Comparison of ENCODE assay signal across 23 cellular contexts in the genomic region with DNA sequence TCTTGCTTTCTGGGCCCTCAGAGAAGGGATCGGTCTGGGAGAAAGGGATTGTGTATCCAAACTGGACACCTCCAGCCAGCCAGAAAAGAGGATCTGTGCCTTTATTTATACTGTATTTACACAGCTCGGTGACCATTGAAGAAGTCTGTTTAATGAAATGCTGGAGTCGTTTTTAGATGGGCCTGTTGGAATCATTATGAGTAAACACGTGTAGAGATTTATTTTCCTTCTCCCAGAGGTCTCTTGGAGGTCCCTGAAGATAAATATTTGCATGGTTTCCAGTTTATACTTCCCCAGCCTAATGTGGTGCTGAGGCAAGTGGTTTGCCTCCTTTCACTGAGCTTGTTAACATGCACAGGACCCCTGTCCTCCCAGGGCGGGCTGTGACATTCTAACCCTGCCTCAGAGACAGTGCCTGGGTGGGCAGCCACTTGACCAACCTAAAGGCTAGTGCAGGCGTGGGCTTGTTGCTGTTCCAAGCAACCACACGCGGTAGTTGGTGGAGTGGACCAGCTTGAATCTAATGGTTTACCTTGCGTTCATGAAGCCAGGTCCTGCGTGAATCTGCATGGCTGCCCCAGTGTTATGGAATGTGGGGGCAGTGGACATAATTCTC.
A peak's percentile ranks its signal among the peaks of the same experiment; 100 is the strongest.
DNase-seq lines count a peak whose midpoint lies in the region; ATAC-seq, FAIRE-seq and TF ChIP-seq lines count a peak whose summit lies in the region.
"Had no signal": no experiment of that assay in that cellular context is flagged by ENCODE, and none has a peak within 500 bp of the region (broad histone marks: within the 10 kb centered on the region; RNA-seq: fewer than 3 reads in every experiment).

No MANE protein-coding gene starts in this region.

- TF ChIP-seq POLR2A in A549 (IDR thresholded peaks at IDR 0.05; ENCODE audit: low read length) (no peak), esophagus muscularis mucosa (IDR thresholded peaks at IDR 0.05; ENCODE audit: low read depth) (no peak)

- H3K36me3 ChIP-seq in esophagus muscularis mucosa (no peaks in the 10 kb centered on the region), neuronal stem cell (replicated peaks in 1 of 2; ENCODE audit: control insufficient read depth in 2 of 2, insufficient read depth in 2 of 2, low read length in 2 of 2) (no peaks in the 10 kb centered on the region), kidney (ENCODE audit: control insufficient read depth in 1 of 2, insufficient read depth in 2 of 2, low read length in 2 of 2) (no peaks in the 10 kb centered on the region)
- H3K36me3 ChIP-seq: ovary, upper lobe of left lung had no signal

- TF ChIP-seq EP300 in A549 (IDR thresholded peaks at IDR 0.05) (no peak), esophagus muscularis mucosa (IDR thresholded peaks at IDR 0.05) (no peak)

- no peaks in the 10 kb centered on the region for H3K79me1 ChIP-seq in neuronal stem cell (ENCODE audit: low read depth, low read length)

- 81% methylated on average over 10 of the region's 10 CpGs for WGBS in A549 (ENCODE audit: missing lambda C conversion rate)
- WGBS in esophagus muscularis mucosa: 82% methylated on average over 10 of the region's 10 CpGs
- no CpG with 5 or more reads among the region's 10 CpGs for WGBS in neuronal stem cell (ENCODE audit: extremely low coverage in 2 of 2, insufficient read length in 2 of 2, insufficient replicate concordance in 1 of 2), 2 donors

- H3K27me3 ChIP-seq in esophagus muscularis mucosa: peaks cover 0 to 48% (median 13%) of the 10 kb centered on the region in 4 donors
- H3K27me3 ChIP-seq in neuronal stem cell (ENCODE audit: control insufficient read depth in 3 of 3, insufficient read depth in 3 of 3, low read depth in 1 of 3, low read length in 3 of 3): peaks cover 0 to 16% (median 8%) of the 10 kb centered on the region in 3 experiments
- H3K27me3 ChIP-seq: ovary had no signal

- intact Hi-C loops in esophagus muscularis mucosa (cut with DNase I) (no loop called here), kidney (cut with DNase I) (no loop called here)

- ATAC-seq in A549 (no peak), GM21576 (IDR thresholded peaks at IDR 0.05; ENCODE audit: unreplicated experiment) (no peak), GM21723 (IDR thresholded peaks at IDR 0.05; ENCODE audit: unreplicated experiment) (no peak)
- ATAC-seq: activated CD8-positive, alpha-beta memory T cell treated with anti-CD3 and anti-CD28 coated beads, Interleukin-2, amount 10 ng/mL, durations not matched to agents 7 days and 5 days; activated naive CD8-positive, alpha-beta T cell treated with anti-CD3 and anti-CD28 coated beads, Interleukin-2, amount 50 U/mL, for 24 hours; GM12878 had no signal

- H2BK12ac ChIP-seq in neuronal stem cell (ENCODE audit: low read length): no peak overlapping the region

- H2AK5ac ChIP-seq in neuronal stem cell (ENCODE audit: low read depth, low read length): no peak overlapping the region

- no peak for FAIRE-seq in A549 (lab: Jason Lieb, UNC)
- FAIRE-seq in kidney (lab: Jason Lieb, UNC): no peak
- FAIRE-seq: bronchial epithelial cell, GM12878, GM19239 had no signal

- H2BK120ac ChIP-seq in neuronal stem cell (ENCODE audit: low read depth, low read length): no peak overlapping the region

- H3K9me3 ChIP-seq in A549 (no peaks in the 10 kb centered on the region), esophagus muscularis mucosa (no peaks in the 10 kb centered on the region), neuronal stem cell (replicated peaks in 1 of 2; ENCODE audit: control insufficient read depth in 2 of 2, insufficient read depth in 1 of 2, low read depth in 1 of 2, low read length in 2 of 2) (no peaks in the 10 kb centered on the region), kidney (ENCODE audit: control insufficient read depth in 1 of 2, low read length in 2 of 2) (no peaks in the 10 kb centered on the region)
- H3K9me3 ChIP-seq: ovary, upper lobe of left lung had no signal

- H2BK5ac ChIP-seq in neuronal stem cell (ENCODE audit: low read length): no peak overlapping the region

- POLR2A ChIA-PET in A549 (lab: Yijun Ruan, JAX): interaction anchor here (1.5 kb wide), 1 partner anchor 20 kb away, joined by 4 read pairs; no protein-coding TSS in a partner anchor

- H3K4me2 ChIP-seq in A549 (peak overlapping the region; percentile 53; the same call in 2 of the 3 replicates), neuronal stem cell (ENCODE audit: insufficient read depth, low read length, poor library complexity, severe bottlenecking) (no peak overlapping the region)

- TF ChIP-seq CTCF in A549 (IDR thresholded peaks at IDR 0.05) (no peak), esophagus muscularis mucosa (IDR thresholded peaks at IDR 0.05) (no peak), kidney (IDR thresholded peaks at IDR 0.05; ENCODE audit: borderline replicate concordance, extremely low read depth, insufficient read depth) (no peak)

- no peak overlapping the region for H3K14ac ChIP-seq in neuronal stem cell (ENCODE audit: low read length)

- H2AFZ ChIP-seq in neuronal stem cell (ENCODE audit: low read length): peak overlapping the region; percentile 27

- TF ChIP-seq RAD21 in A549 (conservative IDR thresholded peaks at IDR 0.05 in 1 of 2, IDR thresholded peaks at IDR 0.05 in 1 of 2): no peak

- CTCF ChIA-PET in A549 (lab: Yijun Ruan, JAX): interaction anchor here (1.0 to 2.1 kb wide), 4 partner anchors 20 to 233 kb away, joined by 3 to 9 read pairs (median 4); no protein-coding TSS in a partner anchor

- H3K4me1 ChIP-seq in A549 (peaks cover 18% of the 10 kb centered on the region), esophagus muscularis mucosa (peaks cover 18 to 26% (median 22%) of the 10 kb centered on the region in 4 donors), neuronal stem cell (ENCODE audit: control insufficient read depth in 2 of 2, insufficient read depth in 1 of 2, low read depth in 1 of 2, low read length in 2 of 2) (peaks cover 20% of the 10 kb centered on the region in 2 donors), kidney (ENCODE audit: control insufficient read depth in 1 of 2, insufficient read depth in 1 of 2, low read depth in 1 of 2, low read length in 2 of 2) (peaks cover 10 to 15% of the 10 kb centered on the region in 2 donors)

- H3K23ac ChIP-seq in neuronal stem cell (ENCODE audit: low read depth, low read length, poor library complexity): no peak overlapping the region

- H3K9ac ChIP-seq in neuronal stem cell (ENCODE audit: low read depth, low read length, poor library complexity) (no peak overlapping the region), kidney (ENCODE audit: low read length in 2 of 2) (no peak overlapping the region)

- no peak overlapping the region for H2BK15ac ChIP-seq in neuronal stem cell (ENCODE audit: low read length)

- DNase-seq in A549 (ENCODE audit: low read depth in 1 of 2, low spot score in 1 of 2): no peak
- DNase-seq in NCI-H748 treated with DMSO at 0.1 percent for 48 hours (lab: John Stamatoyannopoulos, UW): peak; percentile 86
- DNase-seq in esophagus muscularis mucosa (ENCODE audit: extremely low spot score): no peak
- no peak for DNase-seq in neuronal stem cell (ENCODE audit: low spot score)
- no peak for DNase-seq in kidney
- no peak for DNase-seq in HT-29 (ENCODE audit: low spot score)
- DNase-seq: activated CD4-positive, alpha-beta T cell treated with anti-CD3 and anti-CD28 coated beads for 4 hours; activated CD8-positive, alpha-beta memory T cell treated with anti-CD3 and anti-CD28 coated beads, Interleukin-2, amount 10 ng/mL, durations not matched to agents 7 days and 5 days; activated naive CD8-positive, alpha-beta T cell treated with anti-CD3 and anti-CD28 coated beads, Interleukin-2, amount 50 U/mL, for 24 hours; dorsolateral prefrontal cortex; GF-D8; NCI-H187 treated with DMSO at 0.1 percent for 48 hours; Right ventricle myocardium superior; stimulated activated CD4-positive, alpha-beta T cell treated with anti-CD3 and anti-CD28 coated beads, Interleukin-1b, Interleukin-23, amount 100 ng/mL, for 48 hours; stimulated activated naive CD4-positive, alpha-beta T cell treated with Interleukin-2 at 50 U/mL for 16 hours had no signal

- H3K27ac ChIP-seq in A549 (0 out of 6 replicates have a peak overlapping the region, but pooled peaks of 1 of the 2 experiments have one; percentile 2), esophagus muscularis mucosa (replicated peaks in 1 of 4) (peak overlapping the region in 3 of 4 donors; percentile 15 to 52 (median 37)), neuronal stem cell (replicated peaks; ENCODE audit: low read length) (no peak overlapping the region), kidney (ENCODE audit: low read depth in 2 of 2, low read length in 2 of 2) (no peak overlapping the region)
- H3K27ac ChIP-seq: HL-60, upper lobe of left lung had no signal

- H3K18ac ChIP-seq in neuronal stem cell (ENCODE audit: low read length): no peak overlapping the region

- no peak overlapping the region for H4K8ac ChIP-seq in neuronal stem cell (ENCODE audit: low read depth, low read length)

- H3K4me3 ChIP-seq in A549: no peak overlapping the region
- no peak overlapping the region for H3K4me3 ChIP-seq in esophagus muscularis mucosa
- no peak overlapping the region for H3K4me3 ChIP-seq in neuronal stem cell (ENCODE audit: low read length in 2 of 2)
- no peak overlapping the region for H3K4me3 ChIP-seq in kidney (ENCODE audit: low read length in 2 of 2)
- H3K4me3 ChIP-seq: dorsolateral prefrontal cortex, GM12878, ovary, upper lobe of left lung had no signal

- H3K4ac ChIP-seq in neuronal stem cell (ENCODE audit: low read length): no peak overlapping the region

- H4K91ac ChIP-seq in neuronal stem cell (ENCODE audit: low read depth, low read length, poor library complexity): no peak overlapping the region

TF ChIP-seq in A549, 52 proteins besides CTCF, POLR2A, EP300 and RAD21 (continues in another document):
- TF ChIP-seq ZFP36 (IDR thresholded peaks at IDR 0.05; ENCODE audit: borderline replicate concordance, partially characterized antibody) (no peak), HDAC2 (IDR thresholded peaks at IDR 0.05) (no peak), HES2 (IDR thresholded peaks at IDR 0.05) (no peak), SMC3 (IDR thresholded peaks at IDR 0.05) (no peak), EHMT2 (IDR thresholded peaks at IDR 0.05; ENCODE audit: low read depth) (no peak), ESRRA (IDR thresholded peaks at IDR 0.05; ENCODE audit: borderline replicate concordance, low read length) (no peak), PHF8 (IDR thresholded peaks at IDR 0.05; ENCODE audit: borderline replicate concordance, low read depth) (no peak), FOXS1 (CRISPR knock-in tag; IDR thresholded peaks at IDR 0.05) (no peak), JUN (IDR thresholded peaks at IDR 0.05) (no peak)

Comparison
In these comparisons a context has a peak if more than half of its experiments do, and no peak if none do; other contexts are left out.
1. H3K27ac ChIP-seq: peak in esophagus muscularis mucosa (3 of 4); none in neuronal stem cell (single experiment) and kidney (0 of 2).